ENCODE assay signal across 8 cellular contexts in the genomic region with DNA sequence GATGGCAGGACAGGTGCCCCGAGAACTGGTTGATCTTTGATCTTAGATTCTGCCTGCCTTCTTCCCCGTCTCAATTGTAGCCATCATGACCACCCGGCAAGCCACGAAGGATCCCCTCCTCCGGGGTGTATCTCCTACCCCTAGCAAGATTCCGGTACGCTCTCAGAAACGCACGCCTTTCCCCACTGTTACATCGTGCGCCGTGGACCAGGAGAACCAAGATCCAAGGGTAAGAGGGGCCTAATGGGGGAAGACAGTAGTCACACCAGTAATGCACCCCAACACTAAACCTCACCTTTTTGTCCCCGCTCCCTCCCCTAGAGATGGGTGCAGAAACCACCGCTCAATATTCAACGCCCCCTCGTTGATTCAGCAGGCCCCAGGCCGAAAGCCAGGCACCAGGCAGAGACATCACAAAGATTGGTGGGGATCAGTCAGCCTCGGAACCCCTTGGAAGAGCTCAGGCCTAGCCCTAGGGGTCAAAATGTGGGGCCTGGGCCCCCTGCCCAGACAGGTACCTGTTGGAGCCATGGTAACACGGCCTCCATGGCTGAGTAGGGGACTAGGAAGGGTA. TPM values are rescaled to one million over a fixed set of nuclear protein-coding genes. Genes with fewer than 3 reads are reported as not detected.
DNase-seq lines count a peak whose midpoint lies in the region; ATAC-seq and TF ChIP-seq lines count a peak whose summit lies in the region.

No MANE protein-coding gene starts in this region.

- WGBS in prostate gland, result 9% methylated on average over 19 of the region's 19 CpGs

- H3K4me2 ChIP-seq in fibroblast of lung (ENCODE audit: extremely low read depth, insufficient read depth, low read length), result peak overlapping the region; percentile 61

- peak overlapping the region; percentile 54 to 81 (median 68) for H3K4me3 ChIP-seq in Peyer's patch
- H3K4me3 ChIP-seq in fibroblast of lung (replicated peaks in 1 of 4; ENCODE audit: control extremely low read depth in 1 of 4, insufficient read depth in 1 of 4, low read depth in 3 of 4, low read length in 4 of 4), result peak overlapping the region; percentile 62 to 80 (median 78)
- H3K4me3 ChIP-seq in prostate gland, result peak overlapping the region; percentile 44 to 46

- TF ChIP-seq POLR2A in Peyer's patch (IDR thresholded peaks at IDR 0.05), result no peak
- no peak for TF ChIP-seq POLR2A in prostate gland (IDR thresholded peaks at IDR 0.05)

- H3K4me1 ChIP-seq in ES-I3 (ENCODE audit: insufficient read depth, low read length) (no peaks in the 10 kb centered on the region), Peyer's patch (peaks cover 0 to 15% (median 2%) of the 10 kb centered on the region in 4 donors), fibroblast of lung (ENCODE audit: control insufficient read depth, extremely low read depth, insufficient read depth, low read length) (peaks cover 2% of the 10 kb centered on the region), prostate gland (replicated peaks) (no peaks in the 10 kb centered on the region)

- intact Hi-C loops in prostate gland (cut with DNase I), result no loop called here

- no peak for ATAC-seq in HG02973 (IDR thresholded peaks at IDR 0.05; ENCODE audit: unreplicated experiment)

- peak overlapping the region; percentile 87 for H2AFZ ChIP-seq in fibroblast of lung (ENCODE audit: low read length)

- peaks cover 11% of the 10 kb centered on the region for H3K79me2 ChIP-seq in fibroblast of lung (ENCODE audit: control insufficient read depth, insufficient read depth, low read length)

- DNase-seq in Peyer's patch (no peak), fibroblast of lung (ENCODE audit: low read depth in 2 of 2) (no peak), prostate gland (ENCODE audit: low spot score) (no peak), caudate nucleus (lab: John Stamatoyannopoulos, UW) (no peak), dedifferentiated amniotic fluid mesenchymal stem cell (ENCODE audit: extremely low spot score) (no peak), NCI-H1930 (lab: John Stamatoyannopoulos, UW) (no peak)

- H3K9ac ChIP-seq in ES-I3 (ENCODE audit: low read depth, low read length) (peak overlapping the region; percentile 70), fibroblast of lung (ENCODE audit: insufficient read depth, low read length) (peak overlapping the region; percentile 47)

- H3K27ac ChIP-seq in Peyer's patch (no peak overlapping the region), fibroblast of lung (ENCODE audit: insufficient read depth, low read length) (peak overlapping the region; percentile 41), prostate gland (no peak overlapping the region), caudate nucleus (ENCODE audit: low read depth, low read length) (no peak overlapping the region)

- no peaks in the 10 kb centered on the region for H4K20me1 ChIP-seq in fibroblast of lung (ENCODE audit: control insufficient read depth, extremely low read depth, insufficient read depth, low read length)

- H3K9me3 ChIP-seq in ES-I3 (ENCODE audit: control insufficient read depth, insufficient read depth, low read length) (no peaks in the 10 kb centered on the region), Peyer's patch (no peaks in the 10 kb centered on the region), fibroblast of lung (ENCODE audit: control insufficient read depth, insufficient read depth, low read depth, low read length) (no peaks in the 10 kb centered on the region), prostate gland (no peaks in the 10 kb centered on the region)

- H3K27me3 ChIP-seq in Peyer's patch (no peaks in the 10 kb centered on the region), fibroblast of lung (ENCODE audit: control insufficient read depth, insufficient read depth, low read length) (no peaks in the 10 kb centered on the region), prostate gland (replicated peaks; ENCODE audit: insufficient read depth) (no peaks in the 10 kb centered on the region)

- TF ChIP-seq CTCF in Peyer's patch (IDR thresholded peaks at IDR 0.05) (no peak), fibroblast of lung (conservative IDR thresholded peaks at IDR 0.05 in 1 of 2, IDR thresholded peaks at IDR 0.05 in 1 of 2; ENCODE audit: low read depth in 1 of 2, low read length in 2 of 2) (no peak), prostate gland (IDR thresholded peaks at IDR 0.05) (no peak)

- H3K36me3 ChIP-seq in ES-I3 (ENCODE audit: insufficient read depth, low read length) (no peaks in the 10 kb centered on the region), Peyer's patch (no peaks in the 10 kb centered on the region), fibroblast of lung (ENCODE audit: control insufficient read depth, insufficient read depth, low read length) (peaks cover 6% of the 10 kb centered on the region), prostate gland (no peaks in the 10 kb centered on the region)

RNA-seq across cellular contexts. Expression of gene TROAP, which starts 0.6 kb away (rescaled TPM):
- total RNA-seq in Peyer's patch, result 10 to 100 TPM in 2 of 4 donors, 1 to 10 TPM in 2; 8.0 to 28.1 (median 10.2) TPM
- 0.51 and 6.3 TPM in 2 replicates for total RNA-seq in fibroblast of lung
- 4.8 and 22.4 TPM in 2 replicates for polyA plus RNA-seq in fibroblast of lung
- polyA plus RNA-seq in fibroblast of lung (2012), result 8.0 and 26.6 TPM in 2 replicates
- polyA minus RNA-seq in fibroblast of lung (ENCODE audit: low replicate concordance), result 20.1 and 62.8 TPM in 2 replicates
- total RNA-seq in prostate gland, result 1 to 10 TPM in 1 of 2 donors, under 1 TPM in 1; 0.46 to 5.2 TPM

RNA-seq across cellular contexts. Expression of gene C1QL4, which starts 13.4 kb away (rescaled TPM):
- total RNA-seq in Peyer's patch, result not detected
- total RNA-seq in fibroblast of lung, result 0.17 TPM in 1 of 2 replicates, not detected in the other
- 0.10 TPM in 1 of 2 replicates, not detected in the other for polyA plus RNA-seq in fibroblast of lung
- polyA plus RNA-seq in fibroblast of lung (2012), result 0.08 and 0.56 TPM in 2 replicates
- polyA minus RNA-seq in fibroblast of lung (ENCODE audit: low replicate concordance), result not detected in 2 replicates
- 1 to 10 TPM in 1 of 2 donors, not detected in 1; 1.3 TPM for total RNA-seq in prostate gland

RNA-seq across cellular contexts. Expression of gene DNAJC22, which starts 23.1 kb away (rescaled TPM):
- total RNA-seq in Peyer's patch, result 10 to 100 TPM in 3 of 4 donors, 1 to 10 TPM in 1; 5.0 to 57.8 (median 56.4) TPM
- 4.6 and 4.8 TPM in 2 replicates for total RNA-seq in fibroblast of lung
- polyA plus RNA-seq in fibroblast of lung, result 2.4 and 5.7 TPM in 2 replicates
- polyA plus RNA-seq in fibroblast of lung (2012), result 2.5 and 4.6 TPM in 2 replicates
- 2.1 and 8.0 TPM in 2 replicates for polyA minus RNA-seq in fibroblast of lung (ENCODE audit: low replicate concordance)
- total RNA-seq in prostate gland, result 1 to 10 TPM in 1 of 2 donors, under 1 TPM in 1; 0.23 to 4.3 TPM

RNA-seq across cellular contexts. Expression of gene PRPH, which starts 28.7 kb away (rescaled TPM):
- 1 to 10 TPM in 3 of 4 donors, not detected in 1; 6.4 to 8.8 (median 6.5) TPM for total RNA-seq in Peyer's patch
- total RNA-seq in fibroblast of lung, result 0.26 and 0.50 TPM in 2 replicates
- polyA plus RNA-seq in fibroblast of lung, result 0.06 and 0.49 TPM in 2 replicates
- 0.75 TPM in 1 of 2 replicates, not detected in the other for polyA plus RNA-seq in fibroblast of lung (2012)
- 0.70 TPM in 1 of 2 replicates, not detected in the other for polyA minus RNA-seq in fibroblast of lung (ENCODE audit: low replicate concordance)
- total RNA-seq in prostate gland, result 10 to 100 TPM in 1 of 2 donors, 1 to 10 TPM in 1; 1.4 to 11.4 TPM

RNA-seq across cellular contexts. Expression of gene SPATS2, which starts 43.7 kb away (rescaled TPM):
- total RNA-seq in Peyer's patch, result 10 to 100 TPM; 20.2 to 49.5 (median 24.8) TPM
- 14.1 and 22.1 TPM in 2 replicates for total RNA-seq in fibroblast of lung
- polyA plus RNA-seq in fibroblast of lung, result 33.2 and 43.6 TPM in 2 replicates
- 22.5 and 23.7 TPM in 2 replicates for polyA plus RNA-seq in fibroblast of lung (2012)
- 41.3 and 84.8 TPM in 2 replicates for polyA minus RNA-seq in fibroblast of lung (ENCODE audit: low replicate concordance)
- total RNA-seq in prostate gland, result 10 to 100 TPM; 30.1 to 34.2 TPM
